ENCODE assay signal across 8 cellular contexts in the genomic region with DNA sequence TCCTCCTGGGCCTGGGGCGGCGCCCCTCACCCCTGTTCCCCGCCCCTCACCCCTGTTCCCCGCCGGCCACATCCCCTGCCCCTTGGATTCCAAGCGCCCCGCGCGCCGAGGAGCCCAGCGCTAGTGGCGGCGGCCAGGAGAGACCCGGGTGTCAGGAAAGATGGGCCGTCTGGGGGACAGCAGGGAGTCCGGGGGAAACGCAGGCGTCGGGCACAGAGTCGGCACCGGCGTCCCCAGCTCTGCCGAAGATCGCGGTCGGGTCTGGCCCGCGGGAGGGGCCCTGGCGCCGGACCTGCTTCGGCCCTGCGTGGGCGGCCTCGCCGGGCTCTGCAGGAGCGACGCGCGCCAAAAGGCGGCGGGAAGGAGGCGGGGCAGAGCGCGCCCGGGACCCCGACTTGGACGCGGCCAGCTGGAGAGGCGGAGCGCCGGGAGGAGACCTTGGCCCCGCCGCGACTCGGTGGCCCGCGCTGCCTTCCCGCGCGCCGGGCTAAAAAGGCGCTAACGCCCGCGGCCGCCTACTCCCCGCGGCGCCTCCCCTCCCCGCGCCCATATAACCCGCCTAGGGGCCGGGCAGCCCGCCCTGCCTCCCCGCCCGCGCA. TPM values are rescaled to one million over a fixed set of nuclear protein-coding genes. Genes with fewer than 3 reads are reported as not detected.
A peak's percentile ranks its signal among the peaks of the same experiment; 100 is the strongest.
DNase-seq lines count a peak whose midpoint lies in the region; TF ChIP-seq lines count a peak whose summit lies in the region.

A gene (plus strand): TSS at position 578 of the 599 bp plus-strand sequence. CDS start 29,850 bp downstream, outside the sequence.

- H3K27me3 Mint-ChIP-seq in dendritic cell treated with granulocyte-macrophage colony-stimulating factor and Interleukin-4, amounts not matched to agents 40 ng/mL and 50 ng/mL, for 4 days: peaks cover 60% of the 10 kb centered on the region

- H3K4me1 ChIP-seq in cardiac muscle cell (ENCODE audit: low read depth) (no peaks in the 10 kb centered on the region), parathyroid adenoma (peaks cover 4% of the 10 kb centered on the region)

- H3K4me3 ChIP-seq in cardiac muscle cell (peak within 1 kb of the TSS; percentile 18), parathyroid adenoma (ENCODE audit: low read depth, low read length) (peak within 1 kb of the TSS; percentile 4)

- H3K79me2 ChIP-seq in parathyroid adenoma: no peaks in the 10 kb centered on the region

- H3K36me3 ChIP-seq in cardiac muscle cell: no peaks in the 10 kb centered on the region
- H3K36me3 ChIP-seq in parathyroid adenoma (ENCODE audit: control insufficient read depth, insufficient read depth, low read length): no peaks in the 10 kb centered on the region

- no peak within 1 kb of the TSS for H3K27ac Mint-ChIP-seq in dendritic cell treated with granulocyte-macrophage colony-stimulating factor and Interleukin-4, amounts not matched to agents 40 ng/mL and 50 ng/mL, for 4 days

- DNase-seq in cardiac muscle cell (ENCODE audit: low read depth in 1 of 2, low spot score in 1 of 2) (peak in 1 of 2 donors; percentile 6), cardiac septum (ENCODE audit: low spot score) (no peak), NCI-H345 treated with DMSO at 0.1 percent for 48 hours (lab: John Stamatoyannopoulos, UW; ENCODE audit: unreplicated experiment) (peak; percentile 42), amniotic stem cell (lab: John Stamatoyannopoulos, UW) (no peak), NCI-H226 (no peak), occipital lobe (lab: John Stamatoyannopoulos, UW) (no peak)

- H3K9me3 Mint-ChIP-seq in dendritic cell treated with granulocyte-macrophage colony-stimulating factor and Interleukin-4, amounts not matched to agents 40 ng/mL and 50 ng/mL, for 4 days: no peaks in the 10 kb centered on the region

- TF ChIP-seq CTCF in cardiac muscle cell (IDR thresholded peaks at IDR 0.05; ENCODE audit: low read depth, low read length) (no peak), parathyroid adenoma (IDR thresholded peaks at IDR 0.05) (no peak)

- H3K27ac ChIP-seq in cardiac muscle cell: no peak within 1 kb of the TSS
- H3K27ac ChIP-seq in parathyroid adenoma: no peak within 1 kb of the TSS

- H3K4me3 Mint-ChIP-seq in dendritic cell treated with granulocyte-macrophage colony-stimulating factor and Interleukin-4, amounts not matched to agents 40 ng/mL and 50 ng/mL, for 4 days: peak within 1 kb of the TSS; percentile 32

- peaks cover 9% of the 10 kb centered on the region for H3K36me3 Mint-ChIP-seq in dendritic cell treated with granulocyte-macrophage colony-stimulating factor and Interleukin-4, amounts not matched to agents 40 ng/mL and 50 ng/mL, for 4 days (ENCODE audit: low read depth)

- intact Hi-C loops in cardiac septum (cut with DNase I): no loop called here
- intact Hi-C loops in dendritic cell treated with granulocyte-macrophage colony-stimulating factor and Interleukin-4, amounts not matched to agents 40 ng/mL and 50 ng/mL, for 4 days (cut with micrococcal nuclease): no loop called here

- H3K27me3 ChIP-seq in cardiac muscle cell (peaks cover 71% of the 10 kb centered on the region), parathyroid adenoma (ENCODE audit: control insufficient read depth, insufficient read depth, low read length) (peaks cover 8% of the 10 kb centered on the region)

- peak within 1 kb of the TSS; percentile 46 for H3K4me2 ChIP-seq in parathyroid adenoma (ENCODE audit: low read length)

- H3K9me3 ChIP-seq in cardiac muscle cell (ENCODE audit: low read depth) (no peaks in the 10 kb centered on the region), parathyroid adenoma (ENCODE audit: control insufficient read depth, low read length) (no peaks in the 10 kb centered on the region)

- no peak within 1 kb of the TSS for H2AFZ ChIP-seq in parathyroid adenoma

- no peak within 1 kb of the TSS for H3K9ac ChIP-seq in parathyroid adenoma

- H3K4me1 Mint-ChIP-seq in dendritic cell treated with granulocyte-macrophage colony-stimulating factor and Interleukin-4, amounts not matched to agents 40 ng/mL and 50 ng/mL, for 4 days (ENCODE audit: low read depth): peaks cover 35% of the 10 kb centered on the region

RNA-seq across cellular contexts. Expression of the gene that starts here (rescaled TPM):
- total RNA-seq in cardiac muscle cell: not detected in 2 replicates
- polyA plus RNA-seq in cardiac muscle cell: 0.87 and 1.0 TPM in 2 replicates
- total RNA-seq in cardiac septum: 0.30 TPM
- 0.16 TPM for total RNA-seq in occipital lobe
